2 cellular contexts compared by ENCODE assay signal in genomic region chr16:3285131-3285530, GRCh38.
TF ChIP-seq lines count a peak whose summit lies in the region.

No MANE protein-coding gene starts in this region.

TF ChIP-seq in SK-N-SH, 30 proteins besides CTCF, POLR2A, EP300 and RAD21 (continued from another document):
- no peak for TF ChIP-seq EZH2phosphoT487 (IDR thresholded peaks at IDR 0.05; ENCODE audit: borderline replicate concordance, low read depth)
- TF ChIP-seq ELF1 (IDR thresholded peaks at IDR 0.05) = no peak
- no peak for TF ChIP-seq MXI1 (IDR thresholded peaks at IDR 0.05; ENCODE audit: low read depth, low read length)
- no peak for TF ChIP-seq TCF12 (IDR thresholded peaks at IDR 0.05)
- no peak for TF ChIP-seq YY1 (IDR thresholded peaks at IDR 0.05; ENCODE audit: low read depth)
- TF ChIP-seq POLR2AphosphoS5 (IDR thresholded peaks at IDR 0.05; ENCODE audit: low read depth, low read length) = no peak
- TF ChIP-seq NFIC (IDR thresholded peaks at IDR 0.05; ENCODE audit: borderline replicate concordance) = no peak
- TF ChIP-seq FOXM1 (IDR thresholded peaks at IDR 0.05; ENCODE audit: low read depth) = no peak
- no peak for TF ChIP-seq RFX5 (IDR thresholded peaks at IDR 0.05; ENCODE audit: low read length)
- TF ChIP-seq USF2 (IDR thresholded peaks at IDR 0.05; ENCODE audit: borderline replicate concordance, low read depth, low read length) = no peak
- TF ChIP-seq JUND (IDR thresholded peaks at IDR 0.05) = no peak
- no peak for TF ChIP-seq TAF1 (IDR thresholded peaks at IDR 0.05; ENCODE audit: borderline replicate concordance, low read depth, low read length)
- no peak for TF ChIP-seq SMC3 (IDR thresholded peaks at IDR 0.05; ENCODE audit: low read depth, low read length)
- no peak for TF ChIP-seq GABPA (IDR thresholded peaks at IDR 0.05; ENCODE audit: low read depth)
- TF ChIP-seq, protein P1, sequence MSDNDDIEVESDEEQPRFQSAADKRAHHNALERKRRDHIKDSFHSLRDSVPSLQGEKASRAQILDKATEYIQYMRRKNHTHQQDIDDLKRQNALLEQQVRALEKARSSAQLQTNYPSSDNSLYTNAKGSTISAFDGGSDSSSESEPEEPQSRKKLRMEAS (IDR thresholded peaks at IDR 0.05; ENCODE audit: low read depth) = no peak

TF ChIP-seq in SK-N-SH treated with all-trans-retinoic acid at 6 μM for 48 hours, 23 proteins besides CTCF, POLR2A, EP300 and RAD21 (continued from another document):
- TF ChIP-seq CREB5 (CRISPR knock-in tag; IDR thresholded peaks at IDR 0.05; ENCODE audit: low read depth) (no peak), ZC3H10 (CRISPR knock-in tag; IDR thresholded peaks at IDR 0.05) (no peak)
